26 cellular contexts compared by ENCODE assay signal in the genomic region with DNA sequence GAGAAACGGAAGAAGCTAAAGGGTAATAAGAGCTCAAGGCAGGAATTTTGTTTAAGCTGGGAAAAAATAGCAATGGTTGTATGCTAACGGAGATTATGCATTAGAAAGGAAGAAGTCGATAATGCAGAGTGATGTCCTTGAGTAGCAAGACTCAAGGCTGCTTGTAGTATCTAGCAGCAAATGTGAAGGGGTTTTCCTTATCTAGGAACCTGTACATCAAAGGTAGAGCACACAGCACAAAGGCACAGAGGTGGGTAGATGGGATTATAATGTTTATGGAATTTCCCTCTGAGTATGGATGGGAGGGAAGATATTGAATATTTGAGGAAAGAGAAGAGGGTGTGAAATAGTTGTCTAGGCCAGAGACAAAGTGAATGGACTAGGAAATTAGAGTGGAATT.
"Had no signal": no experiment of that assay in that cellular context is flagged by ENCODE, and none has a peak within 500 bp of the region (broad histone marks: within the 10 kb centered on the region; RNA-seq: fewer than 3 reads in every experiment).

No MANE protein-coding gene starts in this region.

- H3K9me3 ChIP-seq: ascending aorta, colonic mucosa had no signal

- H3K27ac ChIP-seq: ascending aorta, breast epithelium, cardiac muscle cell, colonic mucosa, WERI-Rb-1 had no signal

- H3K4me3 ChIP-seq: ascending aorta, breast epithelium, cardiac muscle cell, colonic mucosa had no signal

- H3K4me1 ChIP-seq: ascending aorta, breast epithelium, colonic mucosa had no signal

- ATAC-seq: activated CD4-positive, CD25-positive, alpha-beta regulatory T cell treated with anti-CD3 and anti-CD28 coated beads, Interleukin-2, amount 50 U/mL, for 24 hours; activated CD8-positive, alpha-beta T cell treated with anti-CD3 and anti-CD28 coated beads for 36 hours; activated naive CD8-positive, alpha-beta T cell treated with anti-CD3 and anti-CD28 coated beads, Interleukin-2, amount 50 U/mL, for 24 hours; activated T-cell treated with anti-CD3 and anti-CD28 coated beads, Interleukin-2, amount 50 U/mL, for 4 hours; activated T-helper 17 cell treated with anti-CD3 and anti-CD28 coated beads, Interleukin-2, amount 50 U/mL, for 72 hours; esophagus mucosa; T-cell; T-helper 17 cell had no signal

- DNase-seq: activated B cell treated with CpG ODN at 0.5 μM for 24 hours; activated CD4-positive, alpha-beta T cell treated with anti-CD3 and anti-CD28 coated beads for 48 hours; activated CD4-positive, alpha-beta T cell treated with anti-CD3 and anti-CD28 coated beads, Interleukin-2, amount 50 U/mL, for 1 hour; activated CD4-positive, alpha-beta T cell treated with anti-CD3 and anti-CD28 coated beads, Interleukin-2, amount 50 U/mL, for 48 hours; activated CD8-positive, alpha-beta memory T cell treated with anti-CD3 and anti-CD28 coated beads for 24 hours; activated CD8-positive, alpha-beta T cell treated with anti-CD3 and anti-CD28 coated beads for 36 hours; activated effector memory CD4-positive, alpha-beta T cell treated with Interleukin-2 at 50 U/mL for 16 hours; activated naive CD4-positive, alpha-beta T cell treated with anti-CD3 and anti-CD28 coated beads for 36 hours; activated naive CD8-positive, alpha-beta T cell treated with anti-CD3 and anti-CD28 coated beads for 36 hours; activated naive CD8-positive, alpha-beta T cell treated with anti-CD3 and anti-CD28 coated beads, Interleukin-2, amount 50 U/mL, for 24 hours; activated T-cell treated with anti-CD3 and anti-CD28 coated beads, Interleukin-2, amount 50 U/mL, for 4 hours; central memory CD4-positive, alpha-beta T cell; cerebellar nuclear complex; colonic mucosa; effector CD8-positive, alpha-beta T cell; head of caudate nucleus; T-cell; T-helper 17 cell; T1000; WERI-Rb-1 had no signal

- H3K27me3 ChIP-seq: ascending aorta, breast epithelium, cardiac muscle cell, colonic mucosa had no signal

- H3K36me3 ChIP-seq: ascending aorta, breast epithelium, cardiac muscle cell, colonic mucosa, WERI-Rb-1 had no signal
